ENCODE assay signal across 22 cellular contexts in the genomic region with DNA sequence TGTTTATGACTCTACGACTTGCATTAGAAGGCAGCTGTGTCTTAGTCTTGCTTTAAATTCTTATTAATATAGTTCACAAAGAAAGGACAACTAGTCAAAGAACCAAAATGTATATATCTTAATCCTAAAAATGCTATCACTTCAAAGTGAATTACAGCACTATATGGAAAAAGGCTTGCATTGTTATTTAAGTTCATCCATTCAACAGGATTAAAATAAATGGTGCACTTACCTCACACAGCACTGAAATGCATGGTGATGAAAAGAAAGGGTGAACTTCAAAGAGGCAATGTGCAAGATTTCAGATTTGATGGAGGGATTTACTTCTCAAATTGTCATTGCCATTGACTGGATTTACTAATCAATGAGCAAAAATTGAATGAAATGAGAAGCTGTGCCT.
"Had no signal": no experiment of that assay in that cellular context is flagged by ENCODE, and none has a peak within 500 bp of the region (broad histone marks: within the 10 kb centered on the region; RNA-seq: fewer than 3 reads in every experiment).

No MANE protein-coding gene starts in this region.

- H3K27me3 Mint-ChIP-seq: dendritic cell treated with granulocyte-macrophage colony-stimulating factor and Interleukin-4, amounts not matched to agents 40 ng/mL and 50 ng/mL, for 4 days; effector memory CD8-positive, alpha-beta T cell had no signal

- H3K4me3 Mint-ChIP-seq: dendritic cell treated with granulocyte-macrophage colony-stimulating factor and Interleukin-4, amounts not matched to agents 40 ng/mL and 50 ng/mL, for 4 days; effector memory CD8-positive, alpha-beta T cell; endodermal cell had no signal

- H3K27ac Mint-ChIP-seq: dendritic cell treated with granulocyte-macrophage colony-stimulating factor and Interleukin-4, amounts not matched to agents 40 ng/mL and 50 ng/mL, for 4 days; effector memory CD8-positive, alpha-beta T cell; endodermal cell had no signal

- DNase-seq: colonic mucosa; cortex of kidney; dermis blood vessel endothelial cell; dorsolateral prefrontal cortex; effector CD4-positive, alpha-beta T cell; effector CD8-positive, alpha-beta T cell; effector memory CD4-positive, alpha-beta T cell; effector memory CD8-positive, alpha-beta T cell; endodermal cell; erythroblast; esophagus squamous epithelium; foreskin fibroblast; foreskin keratinocyte; foreskin melanocyte; gastrocnemius medialis; glutamatergic neuron; head of caudate nucleus; heart left ventricle; heart right ventricle had no signal

- ATAC-seq: effector memory CD8-positive, alpha-beta T cell; esophagus mucosa; foreskin keratinocyte; gastrocnemius medialis; gastroesophageal sphincter; heart left ventricle; heart right ventricle had no signal
